Comparison of ENCODE assay signal across 2 cellular contexts in genomic region chr14:99750746-99751450, GRCh38.
TF ChIP-seq lines count a peak whose summit lies in the region.

No MANE protein-coding gene starts in this region.

TF ChIP-seq in H1, 55 proteins besides CTCF, POLR2A, EP300 and RAD21:
- TF ChIP-seq KDM1A (IDR thresholded peaks at IDR 0.05; ENCODE audit: borderline replicate concordance, low read length) (no peak), SRF (IDR thresholded peaks at IDR 0.05; ENCODE audit: low read depth, low read length) (no peak)

TF ChIP-seq in SK-N-SH, 30 proteins besides CTCF, POLR2A, EP300 and RAD21:
- TF ChIP-seq ZBTB33 (IDR thresholded peaks at IDR 0.05; ENCODE audit: borderline replicate concordance, low read depth): no peak
- TF ChIP-seq SIN3A (IDR thresholded peaks at IDR 0.05; ENCODE audit: borderline replicate concordance, low read depth, low read length): no peak
- TF ChIP-seq TEAD4 (IDR thresholded peaks at IDR 0.05; ENCODE audit: borderline replicate concordance, insufficient read depth): no peak
- TF ChIP-seq MAX (IDR thresholded peaks at IDR 0.05; ENCODE audit: low read depth): no peak
- no peak for TF ChIP-seq MEF2A (IDR thresholded peaks at IDR 0.05; ENCODE audit: borderline replicate concordance, low read depth)
- TF ChIP-seq RXRA (IDR thresholded peaks at IDR 0.05; ENCODE audit: borderline replicate concordance, low read depth): no peak
- TF ChIP-seq EZH2phosphoT487 (IDR thresholded peaks at IDR 0.05; ENCODE audit: borderline replicate concordance, low read depth): no peak
- no peak for TF ChIP-seq REST (IDR thresholded peaks at IDR 0.05; ENCODE audit: low read depth, low read length)
- TF ChIP-seq YY1 (IDR thresholded peaks at IDR 0.05; ENCODE audit: low read depth): no peak
- TF ChIP-seq TCF12 (IDR thresholded peaks at IDR 0.05): no peak
- no peak for TF ChIP-seq RCOR1 (IDR thresholded peaks at IDR 0.05; ENCODE audit: low read length)
- TF ChIP-seq NRF1 (IDR thresholded peaks at IDR 0.05; ENCODE audit: low read depth, low read length): no peak
- TF ChIP-seq FOXJ3 (CRISPR knock-in tag; IDR thresholded peaks at IDR 0.05): no peak
- no peak for TF ChIP-seq POLR2AphosphoS5 (IDR thresholded peaks at IDR 0.05; ENCODE audit: low read depth, low read length)
TF ChIP-seq in SK-N-SH: peak in this region for 0.
